Comparison of ENCODE assay signal across 2 cellular contexts in genomic region chr10:131312261-131312801, GRCh38.
TF ChIP-seq lines count a peak whose summit lies in the region.

No MANE protein-coding gene starts in this region.

TF ChIP-seq in HepG2, 621 proteins besides CTCF, POLR2A, EP300 and RAD21 (continued from another document):
- no peak for TF ChIP-seq STAT6 (CRISPR knock-in tag; IDR thresholded peaks at IDR 0.05; ENCODE audit: borderline replicate concordance)
- no peak for TF ChIP-seq NFAT5 (CRISPR knock-in tag; IDR thresholded peaks at IDR 0.05)

TF ChIP-seq in WTC11, 78 proteins besides CTCF, POLR2A, EP300 and RAD21 (continued from another document):
- TF ChIP-seq FOXP1 (CRISPR knock-in tag; IDR thresholded peaks at IDR 0.05; ENCODE audit: borderline replicate concordance), result peak; percentile 30; the same call in 1 of the 2 replicates
- peak; percentile 78; the same call in 1 of the 2 replicates for TF ChIP-seq GTF2I (CRISPR knock-in tag; conservative IDR thresholded peaks at IDR 0.05)
- peak; percentile 75; the same call in 1 of the 2 replicates for TF ChIP-seq HMGXB4 (CRISPR knock-in tag; IDR thresholded peaks at IDR 0.05)
